ENCODE assay signal across 27 cellular contexts in the genomic region with DNA sequence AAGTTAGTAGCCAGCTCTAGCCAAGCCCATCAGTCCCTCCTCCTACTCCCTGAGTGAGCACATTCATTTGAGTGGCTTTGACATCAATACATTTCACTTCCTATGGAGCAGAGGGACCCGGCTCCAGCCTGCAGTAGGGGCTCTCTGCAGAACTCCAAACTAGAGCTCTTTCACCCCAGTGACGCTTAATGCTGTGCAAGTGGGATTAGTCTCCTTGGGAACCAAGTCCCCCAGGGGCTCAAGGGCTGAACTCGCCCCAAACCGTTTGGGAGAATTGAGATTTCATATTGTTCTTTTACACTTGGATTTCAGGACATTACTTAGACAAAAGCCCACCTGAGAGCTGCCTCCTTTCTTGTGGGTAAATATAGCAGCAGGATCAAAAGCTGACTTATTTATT. TPM values are rescaled to one million over a fixed set of nuclear protein-coding genes. Genes with fewer than 3 reads are reported as not detected.
DNase-seq lines count a peak whose midpoint lies in the region; ATAC-seq, FAIRE-seq and TF ChIP-seq lines count a peak whose summit lies in the region.
"Had no signal": no experiment of that assay in that cellular context is flagged by ENCODE, and none has a peak within 500 bp of the region (broad histone marks: within the 10 kb centered on the region; RNA-seq: fewer than 3 reads in every experiment).

No MANE protein-coding gene starts in this region.

- no peak overlapping the region for H4K91ac ChIP-seq in H1 (replicated peaks; ENCODE audit: insufficient read length, low read length)

- H2BK5ac ChIP-seq in H1 (ENCODE audit: low read depth, low read length) = no peak overlapping the region

- no peak overlapping the region for H3K56ac ChIP-seq in H1 (replicated peaks; ENCODE audit: insufficient read length, low read depth, low read length)

- H3K27me3 ChIP-seq in H1 (replicated peaks in 1 of 4; ENCODE audit: control insufficient read depth in 3 of 4, extremely low read depth in 1 of 4, insufficient read depth in 3 of 4, low read length in 3 of 4) = peaks cover 0 to 14% (median 10%) of the 10 kb centered on the region in 4 experiments; a peak in 6 of 7 replicates
- no peaks in the 10 kb centered on the region for H3K27me3 ChIP-seq in aorta (ENCODE audit: control insufficient read depth in 1 of 2, insufficient read depth in 2 of 2, low read length in 1 of 2)

- no peak overlapping the region for H2BK12ac ChIP-seq in H1 (ENCODE audit: low read depth, low read length)

- H3K4me3 ChIP-seq in H1 (ENCODE audit: extremely low read depth in 1 of 4, insufficient read depth in 2 of 4, low read depth in 3 of 4, low read length in 4 of 4) (no peak overlapping the region), aorta (ENCODE audit: low read length in 2 of 2) (no peak overlapping the region)
- H3K4me3 ChIP-seq: GM12878, PC-9, SJSA1 had no signal

- no peaks in the 10 kb centered on the region for H3K36me3 ChIP-seq in H1 (ENCODE audit: control insufficient read depth in 2 of 4, insufficient read depth in 4 of 4, low read length in 3 of 4)
- no peaks in the 10 kb centered on the region for H3K36me3 ChIP-seq in aorta (ENCODE audit: control insufficient read depth in 1 of 2, insufficient read depth in 2 of 2, low read length in 1 of 2)
- H3K36me3 ChIP-seq: SJSA1 had no signal

- no peak overlapping the region for H3K14ac ChIP-seq in H1 (ENCODE audit: insufficient read length)

- H4K8ac ChIP-seq in H1 (ENCODE audit: extremely low read depth, insufficient read depth, low read length) = no peak overlapping the region

- no peak overlapping the region for H2BK20ac ChIP-seq in H1 (ENCODE audit: low read length)

- H3K79me2 ChIP-seq in H1 (ENCODE audit: control insufficient read depth in 1 of 2, insufficient read depth in 2 of 2, low read length in 2 of 2) = no peaks in the 10 kb centered on the region

- H3K23me2 ChIP-seq in H1 (ENCODE audit: low read depth, low read length) = peaks cover 6% of the 10 kb centered on the region; the same call in 1 of the 2 replicates

- no peaks in the 10 kb centered on the region for H4K20me1 ChIP-seq in H1 (replicated peaks in 1 of 2; ENCODE audit: control insufficient read depth in 1 of 2, insufficient read depth in 2 of 2, low read length in 2 of 2)

- CTCF ChIA-PET in H1 (lab: Charles Lee; ENCODE audit: partially characterized antibody) = interaction anchor here (0.6 to 2.6 kb wide), 8 partner anchors 13 to 509 kb away, joined by 3 to 13 read pairs (median 3); no protein-coding TSS in a partner anchor

- peak overlapping the region; percentile 6; the same call in 1 of the 2 replicates for H2AFZ ChIP-seq in H1 (ENCODE audit: low read length)
- H2AFZ ChIP-seq: PC-9 had no signal

- H4K5ac ChIP-seq in H1 (ENCODE audit: insufficient read length, low read depth, low read length) = no peak overlapping the region

- H3K9me3 ChIP-seq in H1 (ENCODE audit: insufficient read depth in 2 of 2, low read depth in 1 of 2, low read length in 1 of 2) (no peaks in the 10 kb centered on the region), aorta (ENCODE audit: control insufficient read depth, low read length) (no peaks in the 10 kb centered on the region)
- H3K9me3 ChIP-seq: SJSA1 had no signal

- POLR2A ChIA-PET in H1 (lab: Charles Lee; ENCODE audit: partially characterized antibody) = interaction anchor here (1.1 kb wide), 1 partner anchor 86 kb away, joined by 3 read pairs; no protein-coding TSS in a partner anchor

- peak; percentile 53 for DNase-seq in NCI-H82 (lab: John Stamatoyannopoulos, UW)
- no peak for DNase-seq in NCI-H82 treated with DMSO at 0.1 percent for 48 hours (lab: John Stamatoyannopoulos, UW; ENCODE audit: unreplicated experiment)
- peak; percentile 34 for DNase-seq in NCI-H69 (lab: John Stamatoyannopoulos, UW)
- no peak for DNase-seq in H1 (ENCODE audit: low read depth in 1 of 2, low spot score in 2 of 2)
- DNase-seq in cerebellar nuclear complex (lab: John Stamatoyannopoulos, UW) = no peak
- DNase-seq in aorta = no peak
- DNase-seq: 8988T; GDM1; IMR-90; KG1; MM.1S; NCI-H2029; NCI-H2227 treated with DMSO at 0.1 percent for 48 hours; NCI-H748 treated with DMSO at 0.1 percent for 48 hours; NK-92 treated with Interleukin-12 subunit alpha and Interleukin-12 subunit beta, amount 100 ng/mL, for 24 hours; PC-9; T-helper 1 cell had no signal

- H3K79me1 ChIP-seq in H1 (ENCODE audit: low read depth, low read length) = no peaks in the 10 kb centered on the region

- no peak overlapping the region for H2BK120ac ChIP-seq in H1 (replicated peaks; ENCODE audit: low read depth, low read length)

- no peak overlapping the region for H3K18ac ChIP-seq in H1 (ENCODE audit: extremely low read depth, low read length)

- ATAC-seq in HG02759 (IDR thresholded peaks at IDR 0.05; ENCODE audit: unreplicated experiment) = no peak
- ATAC-seq in HG02870 (IDR thresholded peaks at IDR 0.05; ENCODE audit: unreplicated experiment) = no peak
- no peak for ATAC-seq in aorta (ENCODE audit: low FRiP score)
- ATAC-seq: GM12878, Right ventricle myocardium inferior had no signal

- no peak overlapping the region for H2BK15ac ChIP-seq in H1 (ENCODE audit: low read length)

- H3K4me1 ChIP-seq in H1 (replicated peaks in 1 of 4; ENCODE audit: control insufficient read depth in 3 of 4, insufficient read depth in 4 of 4, low read length in 3 of 4) (peaks cover 2 to 13% (median 4%) of the 10 kb centered on the region in 4 experiments; a peak in 5 of 7 replicates), aorta (ENCODE audit: control insufficient read depth in 1 of 2, insufficient read depth in 2 of 2, low read length in 2 of 2) (no peaks in the 10 kb centered on the region)
- H3K4me1 ChIP-seq: SJSA1 had no signal

- no peak overlapping the region for H3K4ac ChIP-seq in H1 (replicated peaks; ENCODE audit: insufficient read length, low read depth, low read length)

- TF ChIP-seq POLR2A in H1 (IDR thresholded peaks at IDR 0.05; ENCODE audit: control extremely low read depth in 1 of 2, low read depth in 2 of 2, low read length in 2 of 2) = no peak

- no peak for TF ChIP-seq EP300 in H1 (IDR thresholded peaks at IDR 0.05; ENCODE audit: borderline replicate concordance in 1 of 2, low read depth in 2 of 2, low read length in 2 of 2)

- no peak overlapping the region for H3K23ac ChIP-seq in H1 (ENCODE audit: insufficient read length)

- no peak overlapping the region for H2AK5ac ChIP-seq in H1 (ENCODE audit: low read depth, low read length)

- intact Hi-C loops in aorta (cut with DNase I) = no loop called here

- no peak overlapping the region for H3K4me2 ChIP-seq in H1 (ENCODE audit: insufficient read depth in 1 of 2, low read depth in 2 of 2, low read length in 2 of 2)
- H3K4me2 ChIP-seq: PC-9 had no signal

- H3K27ac ChIP-seq in H1 (ENCODE audit: low read depth, low read length) = no peak overlapping the region
- H3K27ac ChIP-seq in aorta (ENCODE audit: low read depth in 1 of 2, low read length in 2 of 2) = no peak overlapping the region
- H3K27ac ChIP-seq: PC-9, SJSA1 had no signal

- FAIRE-seq in H1 (lab: Jason Lieb, UNC) = no peak
- FAIRE-seq: D721Med, GM12878, H54 had no signal

- 55% methylated on average over 4 of the region's 4 CpGs; no CpG with 5 or more reads in 1 of the 2 experiments for WGBS in H1 (ENCODE audit: extremely low coverage in 1 of 2, insufficient coverage in 1 of 2, insufficient read length in 1 of 2, insufficient replicate concordance in 2 of 2, low coverage in 1 of 2, low lambda C conversion rate in 2 of 2, missing lambda C conversion rate in 1 of 2), 2 experiments
- 46 to 51% methylated on average over 4 of the region's 4 CpGs for WGBS in aorta, 2 donors

- H3K9ac ChIP-seq in H1 (replicated peaks in 1 of 4; ENCODE audit: extremely low read depth in 1 of 4, low read depth in 3 of 4, low read length in 3 of 4) = no peak overlapping the region

- no peak for TF ChIP-seq RAD21 in H1 (IDR thresholded peaks at IDR 0.05 in 1 of 2, conservative IDR thresholded peaks at IDR 0.05 in 1 of 2; ENCODE audit: low read depth in 2 of 2, low read length in 2 of 2)

- no peak for TF ChIP-seq CTCF in H1 (IDR thresholded peaks at IDR 0.05; ENCODE audit: control extremely low read depth in 1 of 3, insufficient read depth in 1 of 3, low read depth in 1 of 3, low read length in 3 of 3)

TF ChIP-seq in H1, 55 proteins besides CTCF, POLR2A, EP300 and RAD21:
- TF ChIP-seq, protein P1, sequence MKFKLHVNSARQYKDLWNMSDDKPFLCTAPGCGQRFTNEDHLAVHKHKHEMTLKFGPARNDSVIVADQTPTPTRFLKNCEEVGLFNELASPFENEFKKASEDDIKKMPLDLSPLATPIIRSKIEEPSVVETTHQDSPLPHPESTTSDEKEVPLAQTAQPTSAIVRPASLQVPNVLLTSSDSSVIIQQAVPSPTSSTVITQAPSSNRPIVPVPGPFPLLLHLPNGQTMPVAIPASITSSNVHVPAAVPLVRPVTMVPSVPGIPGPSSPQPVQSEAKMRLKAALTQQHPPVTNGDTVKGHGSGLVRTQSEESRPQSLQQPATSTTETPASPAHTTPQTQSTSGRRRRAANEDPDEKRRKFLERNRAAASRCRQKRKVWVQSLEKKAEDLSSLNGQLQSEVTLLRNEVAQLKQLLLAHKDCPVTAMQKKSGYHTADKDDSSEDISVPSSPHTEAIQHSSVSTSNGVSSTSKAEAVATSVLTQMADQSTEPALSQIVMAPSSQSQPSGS (IDR thresholded peaks at IDR 0.05; ENCODE audit: low read length) = no peak
- TF ChIP-seq HDAC6 (IDR thresholded peaks at IDR 0.05; ENCODE audit: low read depth, low read length) = no peak
- no peak for TF ChIP-seq BACH1 (IDR thresholded peaks at IDR 0.05; ENCODE audit: low read length)
TF ChIP-seq in H1: peak in this region for 0.

RNA-seq across cellular contexts. Expression of gene FAM181B, which starts 4.5 kb away (rescaled TPM):
- total RNA-seq in H1 (2021; fragmentation: NEBNext Ultra II Directional; extraction: Animal tissue kit (Norgen Biotek cat#: 25700)) = 0.37 and 0.42 TPM in 2 replicates
- polyA plus RNA-seq in H1 (2011; rRNA removed) (0.21 and 0.25 TPM in 2 replicates), aorta (1 to 10 TPM; 1.3 to 1.8 TPM)
- polyA plus RNA-seq in H1 (2011; cell fraction: cytosol; rRNA removed) = 0.36 TPM
- 0.29 TPM for polyA plus RNA-seq in H1 (2011; cell fraction: nucleus; rRNA removed)
- 0.20 to 0.34 TPM (median 0.22 TPM) in 4 replicates for polyA plus RNA-seq in H1 (2012, experiment 1 of 2)
- 0.33 TPM for polyA plus RNA-seq in H1 (2012, experiment 2 of 2)
- polyA plus RNA-seq in H1 (2013, experiment 1 of 2) = 0.24 TPM
- 0.18 TPM for polyA plus RNA-seq in H1 (2013, experiment 2 of 2)
- 0.15 and 0.28 TPM in 2 replicates for polyA minus RNA-seq in H1 (2011; rRNA and poly(A)+ RNA removed)
- polyA minus RNA-seq in H1 (2011; cell fraction: cytosol; rRNA and poly(A)+ RNA removed) = 0.29 TPM
- 1.3 TPM for polyA minus RNA-seq in H1 (2011; cell fraction: nucleus; rRNA and poly(A)+ RNA removed)
- total RNA-seq in aorta = 1 to 10 TPM; 1.7 to 1.9 TPM
- total RNA-seq: GM12878, IMR-90, NCI-H460, PC-9, RPMI7951 had no signal
- polyA plus RNA-seq: BJ, GM12878, IMR-90 had no signal

Comparison
In these comparisons a context has a peak if more than half of its experiments do, and no peak if none do; other contexts are left out.
1. DNase-seq: peak in NCI-H82 (single experiment) and NCI-H69 (single experiment); none in NCI-H82 treated with DMSO at 0.1 percent for 48 hours (single experiment), H1 (0 of 2), cerebellar nuclear complex (0 of 2) and aorta (0 of 2).